12 cellular contexts compared by ENCODE assay signal in the genomic region with DNA sequence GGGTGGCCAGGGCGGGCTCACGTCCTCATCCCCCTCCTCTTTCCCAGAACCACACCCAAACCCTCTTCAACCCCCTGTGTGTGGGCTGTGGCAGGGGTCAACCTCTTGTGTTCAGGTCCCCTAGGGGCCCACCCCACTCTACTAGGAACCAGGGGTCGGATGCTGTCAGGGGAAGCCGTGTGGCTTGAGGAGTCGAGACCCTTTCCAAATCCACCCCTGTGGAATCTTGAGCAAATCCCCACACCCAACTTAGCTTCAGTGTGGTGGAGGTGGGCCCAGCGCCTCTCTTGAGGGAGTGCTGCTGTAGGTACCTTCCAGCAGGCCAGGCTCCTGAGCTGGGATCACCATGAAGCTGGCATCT.
DNase-seq lines count a peak whose midpoint lies in the region; ATAC-seq and TF ChIP-seq lines count a peak whose summit lies in the region.
"Had no signal": no experiment of that assay in that cellular context is flagged by ENCODE, and none has a peak within 500 bp of the region (broad histone marks: within the 10 kb centered on the region; RNA-seq: fewer than 3 reads in every experiment).

No MANE protein-coding gene starts in this region.

- H3K4me3 ChIP-seq in H7 (ENCODE audit: insufficient read depth, low read depth, low read length): peak overlapping the region; percentile 56; the same call in 1 of the 2 replicates
- peak overlapping the region; percentile 61 to 67 for H3K4me3 ChIP-seq in mucosa of rectum (ENCODE audit: low read length in 2 of 2)
- H3K4me3 ChIP-seq: SJCRH30 had no signal

- H3K4me1 Mint-ChIP-seq in activated naive CD8-positive, alpha-beta T cell (ENCODE audit: low read depth): peaks cover 56% of the 10 kb centered on the region

- ATAC-seq in GM21619 (IDR thresholded peaks at IDR 0.05; ENCODE audit: unreplicated experiment) (no peak), HG02885 (IDR thresholded peaks at IDR 0.05; ENCODE audit: poor library complexity, unreplicated experiment) (no peak)
- ATAC-seq: HCT116 had no signal

- no peaks in the 10 kb centered on the region; the same call in none of the 2 replicates for H3K27me3 ChIP-seq in H7 (ENCODE audit: control insufficient read depth, insufficient read depth, low read length)
- H3K27me3 ChIP-seq in mucosa of rectum (ENCODE audit: control insufficient read depth in 2 of 2, insufficient read depth in 2 of 2, low read length in 2 of 2): no peaks in the 10 kb centered on the region

- H3K4me3 Mint-ChIP-seq in activated naive CD8-positive, alpha-beta T cell: peak overlapping the region; percentile 78

- peak overlapping the region; percentile 50; the same call in 1 of the 2 replicates for H3K27ac ChIP-seq in C4-2B
- peak overlapping the region; percentile 75 to 83 for H3K27ac ChIP-seq in mucosa of rectum (ENCODE audit: low read depth in 2 of 2, low read length in 2 of 2)
- H3K27ac ChIP-seq: HL-60, neutrophil, SJCRH30 had no signal

- peaks cover 10 to 14% of the 10 kb centered on the region in 2 donors for H3K4me1 ChIP-seq in mucosa of rectum (ENCODE audit: control insufficient read depth in 2 of 2, insufficient read depth in 2 of 2, low read length in 2 of 2)
- H3K4me1 ChIP-seq: SJCRH30 had no signal

- no peaks in the 10 kb centered on the region for H3K36me3 ChIP-seq in H7 (replicated peaks; ENCODE audit: control insufficient read depth, insufficient read depth, low read length)
- H3K36me3 ChIP-seq in mucosa of rectum (ENCODE audit: control insufficient read depth in 2 of 2, insufficient read depth in 2 of 2, low read length in 2 of 2): no peaks in the 10 kb centered on the region
- H3K36me3 ChIP-seq: neutrophil, SJCRH30 had no signal

- TF ChIP-seq CTCF in C4-2B (conservative IDR thresholded peaks at IDR 0.05): no peak

- H3K27me3 Mint-ChIP-seq in activated naive CD8-positive, alpha-beta T cell: no peaks in the 10 kb centered on the region

- H3K9me3 ChIP-seq in mucosa of rectum (ENCODE audit: control insufficient read depth in 2 of 2, low read length in 2 of 2): no peaks in the 10 kb centered on the region
- H3K9me3 ChIP-seq: neutrophil, SJCRH30 had no signal

- H3K27ac Mint-ChIP-seq in activated naive CD8-positive, alpha-beta T cell: peak overlapping the region; percentile 80

- peak overlapping the region in 1 of 2 donors; percentile 72 for H3K9ac ChIP-seq in mucosa of rectum (ENCODE audit: low read depth in 1 of 2, low read length in 2 of 2)

- no peaks in the 10 kb centered on the region for H3K9me3 Mint-ChIP-seq in activated naive CD8-positive, alpha-beta T cell (ENCODE audit: low read depth)

- no peak for DNase-seq in H7
- DNase-seq in Ammon's horn (ENCODE audit: low spot score): no peak
- no peak for DNase-seq in globus pallidus (ENCODE audit: low spot score)
- DNase-seq: SJCRH30 had no signal

- no peaks in the 10 kb centered on the region for H3K36me3 Mint-ChIP-seq in activated naive CD8-positive, alpha-beta T cell
